11 cellular contexts compared by ENCODE assay signal in genomic region chr14:93039649-93040315, GRCh38.
DNase-seq lines count a peak whose midpoint lies in the region; ATAC-seq, FAIRE-seq and TF ChIP-seq lines count a peak whose summit lies in the region.
"Had no signal": no experiment of that assay in that cellular context is flagged by ENCODE, and none has a peak within 500 bp of the region (broad histone marks: within the 10 kb centered on the region; RNA-seq: fewer than 3 reads in every experiment).

No MANE protein-coding gene starts in this region.

- intact Hi-C loops in pancreas (cut with DNase I) (no loop called here), lower leg skin (cut with DNase I; ENCODE audit: low total_unique reads) (no loop called here)

- H3K27me3 ChIP-seq in cardiac muscle cell (no peaks in the 10 kb centered on the region), pancreas (no peaks in the 10 kb centered on the region)

- no peak overlapping the region for H3K4me3 ChIP-seq in SK-N-MC
- H3K4me3 ChIP-seq in cardiac muscle cell = no peak overlapping the region
- H3K4me3 ChIP-seq in pancreas = no peak overlapping the region
- no peak overlapping the region for H3K4me3 ChIP-seq in lower leg skin (ENCODE audit: low read depth, poor library complexity, severe bottlenecking)

- no peaks in the 10 kb centered on the region for H3K9me3 ChIP-seq in SK-N-MC (ENCODE audit: low read depth, low read length)
- no peaks in the 10 kb centered on the region for H3K9me3 ChIP-seq in cardiac muscle cell (ENCODE audit: low read depth)
- H3K9me3 ChIP-seq in pancreas = no peaks in the 10 kb centered on the region

- H3K27ac ChIP-seq in C4-2B = peak overlapping the region; percentile 77
- 0 out of 2 replicates have a peak overlapping the region, but pooled peaks have one; percentile 36 for H3K27ac ChIP-seq in SK-N-MC
- peak overlapping the region; percentile 82 for H3K27ac ChIP-seq in cardiac muscle cell
- H3K27ac ChIP-seq in pancreas = peak overlapping the region in 3 of 4 donors; percentile 8 to 44 (median 16)

- no peaks in the 10 kb centered on the region for H3K36me3 ChIP-seq in SK-N-MC (ENCODE audit: insufficient read depth, low read length)
- no peaks in the 10 kb centered on the region for H3K36me3 ChIP-seq in cardiac muscle cell
- no peaks in the 10 kb centered on the region for H3K36me3 ChIP-seq in pancreas

- TF ChIP-seq POLR2A in lower leg skin (IDR thresholded peaks at IDR 0.05) = no peak

- no peak for TF ChIP-seq CTCF in C4-2B (conservative IDR thresholded peaks at IDR 0.05)
- TF ChIP-seq CTCF in cardiac muscle cell (IDR thresholded peaks at IDR 0.05; ENCODE audit: low read depth, low read length) = no peak
- no peak for TF ChIP-seq CTCF in pancreas (IDR thresholded peaks at IDR 0.05)
- TF ChIP-seq CTCF in lower leg skin (IDR thresholded peaks at IDR 0.05) = no peak
- no peak for TF ChIP-seq CTCF in omental fat pad (IDR thresholded peaks at IDR 0.05)

- 85 to 88% methylated on average over 11 of the region's 11 CpGs for WGBS in pancreas, 2 donors
- 75 to 90% methylated on average over 11 of the region's 11 CpGs for WGBS in lower leg skin, 2 donors

- no peak for FAIRE-seq in pancreas (lab: Jason Lieb, UNC)
- FAIRE-seq: keratinocyte had no signal

- H3K4me1 ChIP-seq in cardiac muscle cell (ENCODE audit: low read depth) (peaks cover 59% of the 10 kb centered on the region), pancreas (peaks cover 22 to 35% (median 35%) of the 10 kb centered on the region in 3 donors)

- no peak for ATAC-seq in pancreas
- no peak for ATAC-seq in omental fat pad (ENCODE audit: low FRiP score)
- ATAC-seq: activated naive CD4-positive, alpha-beta T cell treated with anti-CD3 and anti-CD28 coated beads, Interleukin-2, amount 50 U/mL, for 72 hours had no signal

- DNase-seq in SK-N-MC (ENCODE audit: low read depth, low spot score) (no peak), cardiac muscle cell (ENCODE audit: low read depth in 1 of 2, low spot score in 1 of 2) (peak in 1 of 2 donors; percentile 84), pancreas (no peak), lower leg skin (ENCODE audit: low spot score in 2 of 2) (no peak), mucosa of gallbladder (ENCODE audit: low spot score) (no peak), glomerular visceral epithelial cell (ENCODE audit: extremely low spot score) (no peak), omental fat pad (ENCODE audit: low spot score) (no peak)
- DNase-seq: activated CD4-positive, alpha-beta T cell treated with anti-CD3 and anti-CD28 coated beads for 48 hours had no signal

- no peak overlapping the region for H3K9ac ChIP-seq in SK-N-MC (ENCODE audit: insufficient read length)

Comparison
In these comparisons a context has a peak if more than half of its experiments do, and no peak if none do; other contexts are left out.
1. H3K27ac ChIP-seq: peak in every context shown above with its lines; median percentile 82 in cardiac muscle cell; 77 in C4-2B; 36 in SK-N-MC; 16 in pancreas.